Comparison of ENCODE assay signal across 23 cellular contexts in genomic region chr1:62852253-62852652, GRCh38.
DNase-seq lines count a peak whose midpoint lies in the region; ATAC-seq, FAIRE-seq and TF ChIP-seq lines count a peak whose summit lies in the region.
"Had no signal": no experiment of that assay in that cellular context is flagged by ENCODE, and none has a peak within 500 bp of the region (broad histone marks: within the 10 kb centered on the region; RNA-seq: fewer than 3 reads in every experiment).

No MANE protein-coding gene starts in this region.

- H3K9ac ChIP-seq in HepG2 (ENCODE audit: insufficient read depth, low read depth, low read length) (no peak overlapping the region), GM12878 (ENCODE audit: control insufficient read depth, insufficient read depth, low read length) (no peak overlapping the region)
- H3K9ac ChIP-seq: BLaER1 treated with 17β-estradiol and CSF1 and Interleukin-3, amounts not matched to agents 10 nM and 100 nM had no signal

- in situ Hi-C loops in HepG2 (cut with HindIII; ENCODE audit: extremely low pct_ligation_motif_present, low pct_unique_long_range_greater_than_20kb) (no loop called here), GM12878 (cut with MboI) (no loop called here)

- TF ChIP-seq EP300 in HepG2 (IDR thresholded peaks at IDR 0.05; ENCODE audit: low read depth in 2 of 2, low read length in 2 of 2): no peak
- no peak for TF ChIP-seq EP300 in HepG2 (CRISPR knock-in tag; IDR thresholded peaks at IDR 0.05; ENCODE audit: borderline replicate concordance)
- no peak for TF ChIP-seq EP300 in GM12878 (IDR thresholded peaks at IDR 0.05; ENCODE audit: borderline replicate concordance in 1 of 2, control insufficient read depth in 1 of 2, low read depth in 2 of 2, low read length in 2 of 2)

- H3K36me3 ChIP-seq in HepG2 (replicated peaks in 1 of 2; ENCODE audit: control insufficient read depth in 1 of 2, insufficient read depth in 2 of 2, low read length in 2 of 2) (no peaks in the 10 kb centered on the region), right lobe of liver (no peaks in the 10 kb centered on the region), GM12878 (ENCODE audit: control insufficient read depth in 2 of 2, insufficient read depth in 2 of 2, low read length in 1 of 2) (no peaks in the 10 kb centered on the region)
- H3K36me3 ChIP-seq: BE2C had no signal

- POLR2A ChIA-PET in HepG2 (lab: Yijun Ruan, JAX) (no interaction called here), GM12878 (lab: Charles Lee) (no interaction called here), WTC11 (lab: Charles Lee) (no interaction called here)

- no peaks in the 10 kb centered on the region for H3K27me3 ChIP-seq in HepG2 (ENCODE audit: control insufficient read depth in 1 of 2, insufficient read depth in 2 of 2, low read length in 2 of 2)
- no peaks in the 10 kb centered on the region for H3K27me3 ChIP-seq in right lobe of liver
- H3K27me3 ChIP-seq in GM12878 (replicated peaks in 1 of 2; ENCODE audit: control insufficient read depth in 2 of 2, insufficient read depth in 2 of 2, low read length in 1 of 2): no peaks in the 10 kb centered on the region
- H3K27me3 ChIP-seq: BE2C; BLaER1 treated with 17β-estradiol and CSF1 and Interleukin-3, amounts not matched to agents 10 nM and 100 nM had no signal

- no peak overlapping the region for H3K4me3 Mint-ChIP-seq in stimulated activated memory B cell treated with anti-CD40 and anti-IgM and Interleukin-4, amounts not matched to agents 10 μg/mL and 1 μg/mL and 100 μg/mL, for 72 hours
- no peak overlapping the region for H3K4me3 Mint-ChIP-seq in WTC11
- H3K4me3 Mint-ChIP-seq: CD14-positive monocyte; CD4-positive, alpha-beta T cell; CD8-positive, alpha-beta memory T cell had no signal

- CTCF ChIA-PET in HepG2 (lab: Yijun Ruan, JAX; ENCODE audit: low intra/inter-chr PET ratio, low total read pairs) (no interaction called here), GM12878 (lab: Yijun Ruan, JAX) (interaction anchor here (1.0 to 9.0 kb wide), 3 partner anchors 10 to 685 kb away, joined by 3 to 49 read pairs (median 4); no protein-coding TSS in a partner anchor), WTC11 (lab: Charles Lee) (interaction anchor here (2.6 kb wide), 1 partner anchor 11 kb away, joined by 10 read pairs; no protein-coding TSS in a partner anchor)

- no peak for TF ChIP-seq RAD21 in HepG2 (CRISPR knock-in tag; IDR thresholded peaks at IDR 0.05)
- no peak for TF ChIP-seq RAD21 in GM12878 (IDR thresholded peaks at IDR 0.05; ENCODE audit: insufficient read depth, low read depth, low read length)

- TF ChIP-seq CTCF in HepG2 (CRISPR knock-in tag; IDR thresholded peaks at IDR 0.05) (no peak), right lobe of liver (IDR thresholded peaks at IDR 0.05) (no peak), GM12878 (IDR thresholded peaks at IDR 0.05 in 2 of 3, conservative IDR thresholded peaks at IDR 0.05 in 1 of 3; ENCODE audit: control insufficient read depth in 2 of 3, extremely low read depth in 1 of 3, insufficient read depth in 1 of 3, low read depth in 3 of 3, low read length in 3 of 3) (no peak), WTC11 (IDR thresholded peaks at IDR 0.05) (no peak)

- H3K79me2 ChIP-seq in HepG2 (ENCODE audit: insufficient read depth, low read length) (no peaks in the 10 kb centered on the region), GM12878 (ENCODE audit: control insufficient read depth, insufficient read depth, low read length) (no peaks in the 10 kb centered on the region)

- peak overlapping the region; percentile 41 for H3K27ac Mint-ChIP-seq in stimulated activated memory B cell treated with anti-CD40 and anti-IgM and Interleukin-4, amounts not matched to agents 10 μg/mL and 1 μg/mL and 100 μg/mL, for 72 hours
- no peak overlapping the region for H3K27ac Mint-ChIP-seq in WTC11
- H3K27ac Mint-ChIP-seq: CD4-positive, alpha-beta T cell; CD8-positive, alpha-beta memory T cell had no signal

- intact Hi-C loops in HepG2 (cut with micrococcal nuclease; ENCODE audit: unreplicated experiment) (no loop called here), right lobe of liver (cut with DNase I) (no loop called here), GM12878 (cut with micrococcal nuclease; ENCODE audit: unreplicated experiment) (no loop called here), posterior vena cava (cut with DNase I) (no loop called here)

- H3K27me3 Mint-ChIP-seq in stimulated activated memory B cell treated with anti-CD40 and anti-IgM and Interleukin-4, amounts not matched to agents 10 μg/mL and 1 μg/mL and 100 μg/mL, for 72 hours: no peaks in the 10 kb centered on the region
- H3K27me3 Mint-ChIP-seq in WTC11 (ENCODE audit: low read depth): no peaks in the 10 kb centered on the region
- H3K27me3 Mint-ChIP-seq: CD4-positive, alpha-beta T cell; CD8-positive, alpha-beta memory T cell had no signal

- no peaks in the 10 kb centered on the region for H3K9me3 Mint-ChIP-seq in stimulated activated memory B cell treated with anti-CD40 and anti-IgM and Interleukin-4, amounts not matched to agents 10 μg/mL and 1 μg/mL and 100 μg/mL, for 72 hours
- H3K9me3 Mint-ChIP-seq in WTC11: no peaks in the 10 kb centered on the region
- H3K9me3 Mint-ChIP-seq: CD14-positive monocyte; CD4-positive, alpha-beta T cell; CD8-positive, alpha-beta memory T cell had no signal

- H3K4me2 ChIP-seq in HepG2 (ENCODE audit: low read depth, low read length) (no peak overlapping the region), GM12878 (ENCODE audit: control insufficient read depth, insufficient read depth) (no peak overlapping the region)
- H3K4me2 ChIP-seq: BLaER1 treated with 17β-estradiol and CSF1 and Interleukin-3, amounts not matched to agents 10 nM and 100 nM had no signal

- no peaks in the 10 kb centered on the region for H3K9me3 ChIP-seq in HepG2 (ENCODE audit: low read length)
- H3K9me3 ChIP-seq in right lobe of liver: no peaks in the 10 kb centered on the region
- H3K9me3 ChIP-seq in GM12878 (replicated peaks; ENCODE audit: control insufficient read depth, insufficient read depth, low read length): no peaks in the 10 kb centered on the region
- H3K9me3 ChIP-seq: BE2C; BLaER1 treated with 17β-estradiol and CSF1 and Interleukin-3, amounts not matched to agents 10 nM and 100 nM had no signal

- H3K4me1 ChIP-seq in HepG2 (ENCODE audit: insufficient read depth, low read length) (peaks cover 13% of the 10 kb centered on the region), right lobe of liver (no peaks in the 10 kb centered on the region), GM12878 (ENCODE audit: control insufficient read depth, insufficient read depth, low read length) (no peaks in the 10 kb centered on the region)
- H3K4me1 ChIP-seq: BE2C; BLaER1 treated with 17β-estradiol and CSF1 and Interleukin-3, amounts not matched to agents 10 nM and 100 nM had no signal

- H4K20me1 ChIP-seq in HepG2 (ENCODE audit: insufficient read depth, low read length) (no peaks in the 10 kb centered on the region), GM12878 (ENCODE audit: control insufficient read depth, insufficient read depth) (no peaks in the 10 kb centered on the region)
- H4K20me1 ChIP-seq: BLaER1 treated with 17β-estradiol and CSF1 and Interleukin-3, amounts not matched to agents 10 nM and 100 nM had no signal

- SMC1A ChIA-PET in GM12878 (lab: Charles Lee; ENCODE audit: uncharacterized antibody, unreplicated experiment): no interaction called here

- FAIRE-seq in HepG2 (lab: Jason Lieb, UNC) (no peak), GM12878 (lab: Jason Lieb, UNC) (peak; percentile 56)
- FAIRE-seq: A204.1, D721Med had no signal

- H2AFZ ChIP-seq in HepG2 (ENCODE audit: low read length) (no peak overlapping the region), GM12878 (ENCODE audit: control insufficient read depth, low read depth, low read length) (no peak overlapping the region)

- DNase-seq in HepG2 (ENCODE audit: low spot score) (no peak), right lobe of liver (no peak), GM12878 (ENCODE audit: low read depth, low spot score) (no peak), posterior vena cava (ENCODE audit: low spot score) (no peak), WTC11 (ENCODE audit: low spot score) (no peak)
- DNase-seq: ACHN; AML-193; BE2C; CD4-positive, alpha-beta T cell; CD8-positive, alpha-beta memory T cell; DMS 273 treated with DMSO at 0.1 percent for 48 hours; DMS79; EL; GDM1; GOT3; H7; HCEC 1CT had no signal

- ATAC-seq in HepG2: no peak
- ATAC-seq in right lobe of liver: no peak
- no peak for ATAC-seq in GM12878
- ATAC-seq in stimulated activated memory B cell treated with anti-CD40 and anti-IgM and Interleukin-4, amounts not matched to agents 10 μg/mL and 1 μg/mL and 100 μg/mL, for 72 hours: no peak
- ATAC-seq in WTC11: no peak

- H3K4me1 Mint-ChIP-seq in stimulated activated memory B cell treated with anti-CD40 and anti-IgM and Interleukin-4, amounts not matched to agents 10 μg/mL and 1 μg/mL and 100 μg/mL, for 72 hours: no peaks in the 10 kb centered on the region
- H3K4me1 Mint-ChIP-seq in WTC11: no peaks in the 10 kb centered on the region
- H3K4me1 Mint-ChIP-seq: CD14-positive monocyte; CD8-positive, alpha-beta memory T cell had no signal

- no peak for TF ChIP-seq POLR2A in HepG2 (IDR thresholded peaks at IDR 0.05; ENCODE audit: insufficient read depth in 1 of 2, low read depth in 2 of 2, low read length in 2 of 2)
- TF ChIP-seq POLR2A in right lobe of liver (IDR thresholded peaks at IDR 0.05): no peak
- TF ChIP-seq POLR2A in GM12878 (IDR thresholded peaks at IDR 0.05; ENCODE audit: low read depth, low read length): no peak

- H3K27ac ChIP-seq in HepG2 (ENCODE audit: extremely low read length, insufficient read depth, low read length) (no peak overlapping the region), right lobe of liver (no peak overlapping the region), GM12878 (ENCODE audit: control insufficient read depth, insufficient read depth) (no peak overlapping the region)
- H3K27ac ChIP-seq: 22Rv1; BLaER1 treated with 17β-estradiol and CSF1 and Interleukin-3, amounts not matched to agents 10 nM and 100 nM had no signal

- peaks cover 48% of the 10 kb centered on the region for H3K36me3 Mint-ChIP-seq in stimulated activated memory B cell treated with anti-CD40 and anti-IgM and Interleukin-4, amounts not matched to agents 10 μg/mL and 1 μg/mL and 100 μg/mL, for 72 hours
- peaks cover 3% of the 10 kb centered on the region; the same call in 1 of the 2 replicates for H3K36me3 Mint-ChIP-seq in WTC11

- no peak overlapping the region for H3K4me3 ChIP-seq in HepG2 (replicated peaks in 1 of 3; ENCODE audit: insufficient read depth in 1 of 3, low read depth in 2 of 3, low read length in 3 of 3)
- no peak overlapping the region for H3K4me3 ChIP-seq in right lobe of liver
- no peak overlapping the region for H3K4me3 ChIP-seq in GM12878
- H3K4me3 ChIP-seq: BLaER1 treated with 17β-estradiol and CSF1 and Interleukin-3, amounts not matched to agents 10 nM and 100 nM had no signal

- RAD21 ChIA-PET in GM12878 (lab: Charles Lee; ENCODE audit: unreplicated experiment): interaction anchor here (1.0 kb wide), 1 partner anchor 13 kb away, joined by 3 read pairs; no protein-coding TSS in a partner anchor

- BruUV-seq in HepG2 (replicated peaks; lab: Mats Ljungman, UMichigan): no TSS peak
- no TSS peak for BruUV-seq in GM12878 (replicated peaks; lab: Mats Ljungman, UMichigan)

TF ChIP-seq in GM12878, 131 proteins besides CTCF, POLR2A, EP300 and RAD21 (continues in another document):
- TF ChIP-seq HCFC1 (IDR thresholded peaks at IDR 0.05; ENCODE audit: low read length) (no peak), GATAD2B (conservative IDR thresholded peaks at IDR 0.05; ENCODE audit: low read depth) (no peak)
